In genomic region chr15:29978411-29979382, GRCh38 we compare ENCODE assay signal across 22 cellular contexts.
DNase-seq lines count a peak whose midpoint lies in the region; ATAC-seq, FAIRE-seq and TF ChIP-seq lines count a peak whose summit lies in the region.
"Had no signal": no experiment of that assay in that cellular context is flagged by ENCODE, and none has a peak within 500 bp of the region (broad histone marks: within the 10 kb centered on the region; RNA-seq: fewer than 3 reads in every experiment).

No MANE protein-coding gene starts in this region.

- no peaks in the 10 kb centered on the region for H3K4me1 ChIP-seq in GM23338 (ENCODE audit: insufficient read depth)
- H3K4me1 ChIP-seq: Peyer's patch had no signal

- H4K20me1 ChIP-seq in GM23338 (replicated peaks; ENCODE audit: insufficient read depth): no peaks in the 10 kb centered on the region

- TF ChIP-seq CTCF in GM23338 (conservative IDR thresholded peaks at IDR 0.05; ENCODE audit: low read depth in 2 of 2) (no peak), lower leg skin (IDR thresholded peaks at IDR 0.05) (peak in 1 of 3 donors; percentile 55)

- H3K79me2 ChIP-seq in GM23338 (replicated peaks; ENCODE audit: insufficient read depth): no peaks in the 10 kb centered on the region

- peaks cover 3% of the 10 kb centered on the region for H3K27me3 Mint-ChIP-seq in GM23338 (ENCODE audit: insufficient read depth, low read depth, poor library complexity)

- H3K27ac Mint-ChIP-seq in GM23338: no peak overlapping the region
- H3K27ac Mint-ChIP-seq: activated naive CD4-positive, alpha-beta T cell treated with anti-CD3 and anti-CD28 coated beads, Interleukin-2, amount 50 U/mL, for 72 hours; stimulated activated naive CD8-positive, alpha-beta T cell treated with anti-CD3 and anti-CD28 coated beads, Interleukin-15, Interleukin-2, amounts not matched to agents 100 ng/mL and 50 ng/mL, for 24 hours had no signal

- intact Hi-C loops in lower leg skin (cut with DNase I; ENCODE audit: low total_unique reads): no loop called here

- H3K27me3 ChIP-seq in GM23338 (ENCODE audit: insufficient read depth): no peaks in the 10 kb centered on the region
- H3K27me3 ChIP-seq: Peyer's patch had no signal

- TF ChIP-seq POLR2A in lower leg skin (IDR thresholded peaks at IDR 0.05): no peak

- H3K27ac ChIP-seq in GM23338 (ENCODE audit: low read depth): no peak overlapping the region
- peak overlapping the region; percentile 76 for H3K27ac ChIP-seq in substantia nigra (ENCODE audit: low read depth, low read length, poor library complexity, severe bottlenecking)
- H3K27ac ChIP-seq: C4-2B, neutrophil, Peyer's patch, skin epidermis had no signal

- no peaks in the 10 kb centered on the region for H3K36me3 ChIP-seq in GM23338 (ENCODE audit: insufficient read depth)
- H3K36me3 ChIP-seq: neutrophil, Peyer's patch had no signal

- H3K4me3 Mint-ChIP-seq in GM23338: no peak overlapping the region
- H3K4me3 Mint-ChIP-seq: stimulated activated naive CD8-positive, alpha-beta T cell treated with anti-CD3 and anti-CD28 coated beads, Interleukin-15, Interleukin-2, amounts not matched to agents 100 ng/mL and 50 ng/mL, for 24 hours had no signal

- no peaks in the 10 kb centered on the region for H3K9me2 ChIP-seq in GM23338 (ENCODE audit: insufficient read depth)

- no peak overlapping the region for H3K4me2 ChIP-seq in GM23338

- H3K36me3 Mint-ChIP-seq in GM23338 (ENCODE audit: low read depth): no peaks in the 10 kb centered on the region
- H3K36me3 Mint-ChIP-seq: activated naive CD4-positive, alpha-beta T cell treated with anti-CD3 and anti-CD28 coated beads, Interleukin-2, amount 50 U/mL, for 72 hours had no signal

- H3K4me3 ChIP-seq in GM23338 (no peak overlapping the region), lower leg skin (ENCODE audit: low read depth, poor library complexity, severe bottlenecking) (no peak overlapping the region)
- H3K4me3 ChIP-seq: Peyer's patch, skin epidermis had no signal

- FAIRE-seq in urothelium cell line (lab: Jason Lieb, UNC): no peak

- no peak for ATAC-seq in GM23338
- ATAC-seq: activated naive CD4-positive, alpha-beta T cell treated with anti-CD3 and anti-CD28 coated beads, Interleukin-2, amount 50 U/mL, for 72 hours; HCT116 had no signal

- DNase-seq in GM23338 (ENCODE audit: low spot score) (no peak), brain pericyte (ENCODE audit: low read depth, low spot score) (peak; percentile 7), foreskin melanocyte (peak; percentile 18), substantia nigra (lab: John Stamatoyannopoulos, UW) (peak in 4 of 49 donors; percentile 17 to 66 (median 36)), urothelium cell line (ENCODE audit: low spot score) (no peak), lower leg skin (ENCODE audit: low spot score in 2 of 2) (no peak)
- no peak for DNase-seq in activated naive CD4-positive, alpha-beta T cell treated with anti-CD3 and anti-CD28 coated beads, Interleukin-2, amount 50 U/mL, for 16 hours
- DNase-seq: activated CD4-positive, alpha-beta T cell treated with anti-CD3 and anti-CD28 coated beads for 1 hour; activated CD8-positive, alpha-beta memory T cell treated with anti-CD3 and anti-CD28 coated beads, Interleukin-2, amount 50 U/mL, for 48 hours; cerebellar nuclear complex; DND-41; Kasumi-1; mesendoderm; NCI-H1694 treated with DMSO at 0.1 percent for 48 hours; NCI-H524 treated with DMSO at 0.1 percent for 48 hours; Peyer's patch had no signal

- no peaks in the 10 kb centered on the region for H3K9me3 Mint-ChIP-seq in GM23338
- H3K9me3 Mint-ChIP-seq: activated naive CD4-positive, alpha-beta T cell treated with anti-CD3 and anti-CD28 coated beads, Interleukin-2, amount 50 U/mL, for 72 hours; stimulated activated naive CD8-positive, alpha-beta T cell treated with anti-CD3 and anti-CD28 coated beads, Interleukin-15, Interleukin-2, amounts not matched to agents 100 ng/mL and 50 ng/mL, for 24 hours had no signal

- H3F3A ChIP-seq in GM23338 (replicated peaks; ENCODE audit: low read depth): no peaks in the 10 kb centered on the region

- H3K4me1 Mint-ChIP-seq in GM23338: peaks cover 3% of the 10 kb centered on the region; the same call in 1 of the 3 replicates

- 59 to 67% methylated on average over 8 of the region's 8 CpGs for WGBS in lower leg skin, 2 donors

- peak overlapping the region; percentile 81 for H2AFZ ChIP-seq in GM23338

TF ChIP-seq in GM23338, 12 proteins besides CTCF, POLR2A, EP300 and RAD21 (continues in another document):
- no peak for TF ChIP-seq ZNF462 (CRISPR knock-in tag; IDR thresholded peaks at IDR 0.05)
- TF ChIP-seq, protein P1, sequence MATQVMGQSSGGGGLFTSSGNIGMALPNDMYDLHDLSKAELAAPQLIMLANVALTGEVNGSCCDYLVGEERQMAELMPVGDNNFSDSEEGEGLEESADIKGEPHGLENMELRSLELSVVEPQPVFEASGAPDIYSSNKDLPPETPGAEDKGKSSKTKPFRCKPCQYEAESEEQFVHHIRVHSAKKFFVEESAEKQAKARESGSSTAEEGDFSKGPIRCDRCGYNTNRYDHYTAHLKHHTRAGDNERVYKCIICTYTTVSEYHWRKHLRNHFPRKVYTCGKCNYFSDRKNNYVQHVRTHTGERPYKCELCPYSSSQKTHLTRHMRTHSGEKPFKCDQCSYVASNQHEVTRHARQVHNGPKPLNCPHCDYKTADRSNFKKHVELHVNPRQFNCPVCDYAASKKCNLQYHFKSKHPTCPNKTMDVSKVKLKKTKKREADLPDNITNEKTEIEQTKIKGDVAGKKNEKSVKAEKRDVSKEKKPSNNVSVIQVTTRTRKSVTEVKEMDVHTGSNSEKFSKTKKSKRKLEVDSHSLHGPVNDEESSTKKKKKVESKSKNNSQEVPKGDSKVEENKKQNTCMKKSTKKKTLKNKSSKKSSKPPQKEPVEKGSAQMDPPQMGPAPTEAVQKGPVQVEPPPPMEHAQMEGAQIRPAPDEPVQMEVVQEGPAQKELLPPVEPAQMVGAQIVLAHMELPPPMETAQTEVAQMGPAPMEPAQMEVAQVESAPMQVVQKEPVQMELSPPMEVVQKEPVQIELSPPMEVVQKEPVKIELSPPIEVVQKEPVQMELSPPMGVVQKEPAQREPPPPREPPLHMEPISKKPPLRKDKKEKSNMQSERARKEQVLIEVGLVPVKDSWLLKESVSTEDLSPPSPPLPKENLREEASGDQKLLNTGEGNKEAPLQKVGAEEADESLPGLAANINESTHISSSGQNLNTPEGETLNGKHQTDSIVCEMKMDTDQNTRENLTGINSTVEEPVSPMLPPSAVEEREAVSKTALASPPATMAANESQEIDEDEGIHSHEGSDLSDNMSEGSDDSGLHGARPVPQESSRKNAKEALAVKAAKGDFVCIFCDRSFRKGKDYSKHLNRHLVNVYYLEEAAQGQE (IDR thresholded peaks at IDR 0.05; ENCODE audit: unreplicated experiment): no peak
- no peak for TF ChIP-seq JUNB (IDR thresholded peaks at IDR 0.05; ENCODE audit: unreplicated experiment)

Comparison
In these comparisons a context has a peak if more than half of its experiments do, and no peak if none do; other contexts are left out.
1. DNase-seq: peak in brain pericyte (single experiment) and foreskin melanocyte (single experiment); none in GM23338 (single experiment), activated naive CD4-positive, alpha-beta T cell treated with anti-CD3 and anti-CD28 coated beads, Interleukin-2, amount 50 U/mL, for 16 hours (single experiment), urothelium cell line (single experiment) and lower leg skin (0 of 2).